9 cellular contexts compared by ENCODE assay signal in the genomic region with DNA sequence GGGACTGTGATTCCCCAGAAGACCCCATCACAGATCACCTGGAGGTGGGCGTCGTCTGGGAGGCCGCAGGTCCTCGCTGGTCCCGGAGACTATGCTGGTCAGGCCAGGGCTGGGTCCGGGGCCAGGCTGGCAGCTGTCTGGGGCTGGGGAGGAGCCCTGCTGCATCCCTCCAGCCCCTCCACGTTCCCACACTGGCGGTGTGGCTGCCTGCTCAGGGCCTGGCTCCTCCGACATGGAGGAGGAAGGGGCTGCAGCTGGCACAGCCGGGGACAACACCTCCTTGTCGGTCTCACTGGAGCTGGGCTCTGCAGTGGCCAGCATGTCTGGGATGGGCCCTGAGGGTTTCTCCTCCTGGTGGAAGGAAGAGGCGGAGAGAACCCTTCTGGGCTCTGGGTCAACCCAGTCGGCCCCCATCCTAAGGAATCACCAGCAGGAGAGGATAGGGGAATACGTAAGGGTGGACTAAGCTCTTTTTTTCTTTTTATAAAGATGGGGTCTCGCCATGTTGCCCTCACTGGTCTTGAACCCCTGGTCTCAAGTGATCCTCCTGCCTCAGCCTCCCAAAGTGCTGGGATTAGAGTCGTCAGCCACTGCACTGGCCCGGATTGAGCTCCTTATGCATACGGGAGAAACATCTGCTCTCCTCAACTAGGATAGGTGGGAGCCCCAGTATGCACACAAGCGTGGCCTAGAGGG. TPM values are rescaled to one million over a fixed set of nuclear protein-coding genes. Genes with fewer than 3 reads are reported as not detected.
DNase-seq lines count a peak whose midpoint lies in the region; ATAC-seq, FAIRE-seq and TF ChIP-seq lines count a peak whose summit lies in the region.
"Had no signal": no experiment of that assay in that cellular context is flagged by ENCODE, and none has a peak within 500 bp of the region (broad histone marks: within the 10 kb centered on the region; RNA-seq: fewer than 3 reads in every experiment).

No MANE protein-coding gene starts in this region.

- no peak for TF ChIP-seq POLR2A in right lobe of liver (IDR thresholded peaks at IDR 0.05)

- TF ChIP-seq CTCF in astrocyte (IDR thresholded peaks at IDR 0.05; ENCODE audit: insufficient read depth, low read depth, low read length) (no peak), right lobe of liver (IDR thresholded peaks at IDR 0.05) (no peak), thoracic aorta (IDR thresholded peaks at IDR 0.05) (no peak)

- WGBS in right lobe of liver (ENCODE audit: insufficient coverage, low coverage, low lambda C conversion rate, missing lambda C conversion rate): 0% methylated on average over 3 of the region's 19 CpGs

- no peaks in the 10 kb centered on the region for H4K20me1 ChIP-seq in astrocyte (ENCODE audit: insufficient read depth, low read length)

- no peaks in the 10 kb centered on the region for H3K27me3 Mint-ChIP-seq in activated T-cell treated with anti-CD3 and anti-CD28 coated beads, Interleukin-2, amount 50 U/mL, for 24 hours
- no peaks in the 10 kb centered on the region for H3K27me3 Mint-ChIP-seq in astrocyte (ENCODE audit: low read depth, unreplicated experiment)

- H3K27me3 ChIP-seq in astrocyte (ENCODE audit: insufficient read depth, low read length) (no peaks in the 10 kb centered on the region), right lobe of liver (no peaks in the 10 kb centered on the region), thoracic aorta (replicated peaks; ENCODE audit: insufficient read depth) (no peaks in the 10 kb centered on the region)

- H3K4me3 ChIP-seq in astrocyte (ENCODE audit: insufficient read depth, low read depth, low read length) (peak overlapping the region; percentile 79), right lobe of liver (peak overlapping the region; percentile 75 to 84 (median 81)), thoracic aorta (peak overlapping the region; percentile 94)

- peak overlapping the region; percentile 91 for H3K4me2 ChIP-seq in astrocyte (ENCODE audit: low read length)

- H3K9me3 ChIP-seq in astrocyte (ENCODE audit: insufficient read depth, low read depth, low read length): no peaks in the 10 kb centered on the region
- no peaks in the 10 kb centered on the region for H3K9me3 ChIP-seq in right lobe of liver
- H3K9me3 ChIP-seq in thoracic aorta: no peaks in the 10 kb centered on the region

- H3K36me3 ChIP-seq in astrocyte (ENCODE audit: insufficient read depth, low read length): no peaks in the 10 kb centered on the region
- peaks cover 0 to 7% (median 0%) of the 10 kb centered on the region in 4 donors for H3K36me3 ChIP-seq in right lobe of liver
- H3K36me3 ChIP-seq in thoracic aorta: no peaks in the 10 kb centered on the region

- peak; percentile 42 for DNase-seq in activated T-cell treated with anti-CD3 and anti-CD28 coated beads, Interleukin-2, amount 50 U/mL, for 24 hours
- DNase-seq in activated T-cell treated with anti-CD3 and anti-CD28 coated beads, Interleukin-2, amount 50 U/mL, for 48 hours: no peak
- DNase-seq in astrocyte (ENCODE audit: low read depth) (no peak), right lobe of liver (peak in 1 of 3 donors; percentile 48), thoracic aorta (ENCODE audit: low spot score) (no peak), NCI-H345 treated with DMSO at 0.1 percent for 48 hours (lab: John Stamatoyannopoulos, UW; ENCODE audit: unreplicated experiment) (no peak), HuH-7.5 (ENCODE audit: low spot score) (no peak)

- H3K36me3 Mint-ChIP-seq in activated T-cell treated with anti-CD3 and anti-CD28 coated beads, Interleukin-2, amount 50 U/mL, for 24 hours (ENCODE audit: low read depth): peaks cover 22% of the 10 kb centered on the region
- no peaks in the 10 kb centered on the region for H3K36me3 Mint-ChIP-seq in astrocyte (ENCODE audit: low read depth, unreplicated experiment)

- no peaks in the 10 kb centered on the region for H3K9me3 Mint-ChIP-seq in activated T-cell treated with anti-CD3 and anti-CD28 coated beads, Interleukin-2, amount 50 U/mL, for 24 hours
- H3K9me3 Mint-ChIP-seq in astrocyte (ENCODE audit: unreplicated experiment): no peaks in the 10 kb centered on the region

- peaks cover 52% of the 10 kb centered on the region for H3K4me1 Mint-ChIP-seq in activated T-cell treated with anti-CD3 and anti-CD28 coated beads, Interleukin-2, amount 50 U/mL, for 24 hours (ENCODE audit: low read depth)
- peaks cover 10% of the 10 kb centered on the region for H3K4me1 Mint-ChIP-seq in astrocyte (ENCODE audit: low read depth, unreplicated experiment)

- intact Hi-C loops in right lobe of liver (cut with DNase I): loop anchor here in 1 of 2 donors (10.0 kb wide), 1 partner anchor 188 kb away; a partner anchor contains a TSS

- peak overlapping the region; percentile 91 for H3K4me3 Mint-ChIP-seq in activated T-cell treated with anti-CD3 and anti-CD28 coated beads, Interleukin-2, amount 50 U/mL, for 24 hours
- H3K4me3 Mint-ChIP-seq in astrocyte (ENCODE audit: unreplicated experiment): peak overlapping the region; percentile 86

- no peak for ATAC-seq in right lobe of liver
- no peak for ATAC-seq in thoracic aorta (ENCODE audit: insufficient number of reproducible peaks, low FRiP score, low read depth)
- no peak for ATAC-seq in GM21528 (IDR thresholded peaks at IDR 0.05; ENCODE audit: low FRiP score, unreplicated experiment)

- peak overlapping the region; percentile 100 for H2AFZ ChIP-seq in astrocyte (ENCODE audit: low read depth, low read length)

- H3K4me1 ChIP-seq in astrocyte (ENCODE audit: insufficient read depth, low read length) (peaks cover 7% of the 10 kb centered on the region), right lobe of liver (peaks cover 0 to 12% (median 5%) of the 10 kb centered on the region in 4 donors), thoracic aorta (ENCODE audit: control insufficient read depth in 1 of 2, low read depth in 2 of 2) (peaks cover 5 to 20% of the 10 kb centered on the region in 2 donors)

- H3K79me2 ChIP-seq in astrocyte (ENCODE audit: insufficient read depth, low read length): peaks cover 3% of the 10 kb centered on the region

- H3K27ac Mint-ChIP-seq in activated T-cell treated with anti-CD3 and anti-CD28 coated beads, Interleukin-2, amount 50 U/mL, for 24 hours: peak overlapping the region; percentile 100
- H3K27ac Mint-ChIP-seq in astrocyte (ENCODE audit: unreplicated experiment): peak overlapping the region; percentile 90

- no peak for FAIRE-seq in astrocyte (lab: Jason Lieb, UNC)

- H3K27ac ChIP-seq in astrocyte (ENCODE audit: low read depth, low read length) (peak overlapping the region; percentile 100), right lobe of liver (peak overlapping the region; percentile 93 to 99 (median 95)), thoracic aorta (peak overlapping the region; percentile 96 to 97)

- peak overlapping the region; percentile 100 for H3K9ac ChIP-seq in astrocyte (ENCODE audit: low read length)

RNA-seq across cellular contexts. Expression of a gene that starts 0.8 kb away (rescaled TPM):
- total RNA-seq in astrocyte (15.8 and 17.2 TPM in 2 replicates), right lobe of liver (10 to 100 TPM in 4 of 6 experiments, 1 to 10 TPM in 2; 9.5 to 17.4 (median 11.9) TPM), thoracic aorta (10 to 100 TPM in 1 of 2 donors, 1 to 10 TPM in 1; 6.5 to 10.6 TPM)

RNA-seq across cellular contexts. Expression of a gene that starts 10.7 kb away (rescaled TPM):
- 0.25 and 0.36 TPM in 2 replicates for total RNA-seq in astrocyte
- total RNA-seq in right lobe of liver: 1 to 10 TPM in 5 of 6 experiments, under 1 TPM in 1; 0.74 to 3.3 (median 1.5) TPM
- total RNA-seq in thoracic aorta: 1 to 10 TPM in 1 of 2 donors, under 1 TPM in 1; 0.28 to 1.2 TPM
- total RNA-seq: LHCN-M2 had no signal
